8 cellular contexts compared by ENCODE assay signal in the genomic region with DNA sequence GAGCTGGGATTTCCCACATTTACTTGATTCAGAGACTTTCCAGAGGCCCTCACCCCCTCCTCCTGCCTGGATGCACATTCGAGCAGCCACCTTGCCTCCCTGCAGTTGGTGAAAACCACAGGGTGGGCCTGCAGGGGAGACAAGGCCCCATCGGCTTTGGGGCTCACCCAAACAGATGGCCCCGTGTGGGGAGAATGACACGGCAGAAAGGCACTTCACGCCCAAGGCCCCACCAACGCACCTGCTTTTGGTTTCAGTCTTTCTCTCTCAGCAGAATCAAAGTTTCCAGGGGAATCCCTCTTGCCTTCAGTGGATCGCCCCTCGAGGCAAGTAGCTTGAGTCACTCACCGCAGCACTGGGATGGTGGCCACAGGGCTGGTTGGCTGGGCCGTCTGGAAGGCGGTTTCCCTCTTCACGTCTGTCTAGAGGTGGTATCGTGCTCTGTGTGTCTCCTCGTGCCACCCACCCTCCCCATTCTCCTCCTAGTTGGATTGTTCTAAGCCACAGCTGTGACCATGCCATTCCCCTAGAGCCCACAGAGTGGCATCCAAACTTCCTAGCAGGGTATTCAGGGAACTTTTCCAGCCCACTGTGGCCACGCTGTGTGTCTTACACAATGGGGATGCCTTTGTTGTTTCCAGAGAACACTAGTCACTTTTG. TPM values are rescaled to one million over a fixed set of nuclear protein-coding genes. Genes with fewer than 3 reads are reported as not detected.
DNase-seq lines count a peak whose midpoint lies in the region; ATAC-seq, FAIRE-seq and TF ChIP-seq lines count a peak whose summit lies in the region.

No MANE protein-coding gene starts in this region.

- peak; percentile 81 for ATAC-seq in HG03159 (IDR thresholded peaks at IDR 0.05; ENCODE audit: unreplicated experiment)
- peak; percentile 87 to 91 for ATAC-seq in stimulated activated naive B cell treated with anti-CD40 and anti-IgM and Interleukin-4, amounts not matched to agents 10 μg/mL and 1 μg/mL and 100 μg/mL, for 72 hours (replicated peaks)

- H3K9me3 Mint-ChIP-seq in stimulated activated naive B cell treated with anti-CD40 and anti-IgM and Interleukin-4, amounts not matched to agents 10 μg/mL and 1 μg/mL and 100 μg/mL, for 72 hours, result peaks cover 5 to 6% of the 10 kb centered on the region in 2 donors
- no peaks in the 10 kb centered on the region for H3K9me3 Mint-ChIP-seq in type B pancreatic cell

- H3K27ac Mint-ChIP-seq in stimulated activated naive B cell treated with anti-CD40 and anti-IgM and Interleukin-4, amounts not matched to agents 10 μg/mL and 1 μg/mL and 100 μg/mL, for 72 hours, result peak overlapping the region; percentile 98
- no peak overlapping the region for H3K27ac Mint-ChIP-seq in type B pancreatic cell

- H3K4me1 Mint-ChIP-seq in stimulated activated naive B cell treated with anti-CD40 and anti-IgM and Interleukin-4, amounts not matched to agents 10 μg/mL and 1 μg/mL and 100 μg/mL, for 72 hours, result peaks cover 36 to 68% of the 10 kb centered on the region in 2 donors
- H3K4me1 Mint-ChIP-seq in type B pancreatic cell (ENCODE audit: unreplicated experiment), result no peaks in the 10 kb centered on the region

- FAIRE-seq in GM19239 (lab: Jason Lieb, UNC), result peak; percentile 99

- TF ChIP-seq CTCF in type B pancreatic cell (conservative IDR thresholded peaks at IDR 0.05), result no peak

- H3K36me3 Mint-ChIP-seq in stimulated activated naive B cell treated with anti-CD40 and anti-IgM and Interleukin-4, amounts not matched to agents 10 μg/mL and 1 μg/mL and 100 μg/mL, for 72 hours, result peaks cover 4 to 5% of the 10 kb centered on the region in 2 donors
- no peaks in the 10 kb centered on the region for H3K36me3 Mint-ChIP-seq in type B pancreatic cell

- no peaks in the 10 kb centered on the region for H3K27me3 Mint-ChIP-seq in stimulated activated naive B cell treated with anti-CD40 and anti-IgM and Interleukin-4, amounts not matched to agents 10 μg/mL and 1 μg/mL and 100 μg/mL, for 72 hours
- no peaks in the 10 kb centered on the region for H3K27me3 Mint-ChIP-seq in type B pancreatic cell

- peak overlapping the region; percentile 34 to 70 for H3K4me3 Mint-ChIP-seq in stimulated activated naive B cell treated with anti-CD40 and anti-IgM and Interleukin-4, amounts not matched to agents 10 μg/mL and 1 μg/mL and 100 μg/mL, for 72 hours
- H3K4me3 Mint-ChIP-seq in type B pancreatic cell, result no peak overlapping the region

- DNase-seq in GM19239 (ENCODE audit: insufficient read length, low spot score) (peak; percentile 62), hippocampal formation (lab: John Stamatoyannopoulos, UW) (peak; percentile 61 to 62), NCI-H1105 treated with DMSO at 0.1 percent for 48 hours (lab: John Stamatoyannopoulos, UW) (no peak), type B pancreatic cell (ENCODE audit: extremely low spot score, unreplicated experiment) (no peak), NCI-H1694 (lab: John Stamatoyannopoulos, UW) (no peak)
- DNase-seq in activated CD4-positive, alpha-beta T cell treated with anti-CD3 and anti-CD28 coated beads, Interleukin-2, amount 50 U/mL, for 48 hours, result peak; percentile 87 to 92
- peak; percentile 92 for DNase-seq in stimulated activated naive B cell treated with anti-CD40 and anti-IgM and Interleukin-4, amounts not matched to agents 10 μg/mL and 1 μg/mL and 100 μg/mL, for 72 hours

RNA-seq across cellular contexts. Expression of a gene that starts 31.8 kb away (rescaled TPM):
- total RNA-seq in type B pancreatic cell (ENCODE audit: low replicate concordance), result 133 and 137 TPM in 2 replicates

RNA-seq across cellular contexts. Expression of a gene that starts 32.2 kb away (rescaled TPM):
- total RNA-seq in type B pancreatic cell (ENCODE audit: low replicate concordance), result 35.3 and 45.7 TPM in 2 replicates

Comparison
In these comparisons a context has a peak if more than half of its experiments do, and no peak if none do; other contexts are left out.
1. DNase-seq: peak in GM19239 (single experiment), activated CD4-positive, alpha-beta T cell treated with anti-CD3 and anti-CD28 coated beads, Interleukin-2, amount 50 U/mL, for 48 hours (2 of 2), hippocampal formation (2 of 2) and stimulated activated naive B cell treated with anti-CD40 and anti-IgM and Interleukin-4, amounts not matched to agents 10 μg/mL and 1 μg/mL and 100 μg/mL, for 72 hours (single experiment); none in NCI-H1105 treated with DMSO at 0.1 percent for 48 hours (single experiment), type B pancreatic cell (single experiment) and NCI-H1694 (single experiment).